ENCODE assay signal across 8 cellular contexts in the genomic region with DNA sequence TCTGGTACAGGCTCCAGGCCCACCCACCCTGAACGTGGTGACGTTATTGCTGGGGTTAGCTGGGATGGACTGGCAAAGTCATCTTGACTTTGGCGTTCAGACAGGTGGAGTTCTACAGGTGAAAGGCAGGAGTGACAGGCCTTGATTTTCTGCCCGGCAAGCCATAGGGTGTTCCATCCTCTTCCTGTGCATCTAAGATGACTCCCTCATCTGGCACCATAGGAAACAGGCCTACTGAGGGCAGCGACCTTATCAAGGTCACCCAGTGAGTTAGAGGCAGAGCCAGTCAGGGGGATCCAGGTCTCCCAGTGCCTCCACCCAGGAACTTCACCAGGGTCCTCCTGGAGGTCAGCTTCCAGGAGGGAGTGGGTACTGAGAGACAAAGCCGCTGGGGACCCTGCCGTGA. TPM values are rescaled to one million over a fixed set of nuclear protein-coding genes. Genes with fewer than 3 reads are reported as not detected.
DNase-seq lines count a peak whose midpoint lies in the region; ATAC-seq, FAIRE-seq and TF ChIP-seq lines count a peak whose summit lies in the region.

No MANE protein-coding gene starts in this region.

- peaks cover 13% of the 10 kb centered on the region for H3K36me3 Mint-ChIP-seq in activated naive CD8-positive, alpha-beta T cell treated with anti-CD3 and anti-CD28 coated beads, Interleukin-2, amount 50 U/mL, for 24 hours (ENCODE audit: low read depth)

- H3K4me3 ChIP-seq in kidney (ENCODE audit: low read length in 2 of 2) (peak overlapping the region; percentile 84 to 86), suprapubic skin (peak overlapping the region; percentile 89)

- peak overlapping the region; percentile 56 to 88 for H3K9ac ChIP-seq in kidney (ENCODE audit: low read length in 2 of 2)

- TF ChIP-seq CTCF in kidney (IDR thresholded peaks at IDR 0.05; ENCODE audit: borderline replicate concordance, extremely low read depth, insufficient read depth) (no peak), suprapubic skin (IDR thresholded peaks at IDR 0.05) (no peak)

- no peaks in the 10 kb centered on the region for H3K9me3 Mint-ChIP-seq in activated naive CD8-positive, alpha-beta T cell treated with anti-CD3 and anti-CD28 coated beads, Interleukin-2, amount 50 U/mL, for 24 hours

- no peak for TF ChIP-seq EP300 in suprapubic skin (IDR thresholded peaks at IDR 0.05)

- H3K27me3 Mint-ChIP-seq in activated naive CD8-positive, alpha-beta T cell treated with anti-CD3 and anti-CD28 coated beads, Interleukin-2, amount 50 U/mL, for 24 hours = no peaks in the 10 kb centered on the region

- no peak for TF ChIP-seq POLR2A in suprapubic skin (IDR thresholded peaks at IDR 0.05)

- DNase-seq in DMS 273 (lab: John Stamatoyannopoulos, UW; ENCODE audit: unreplicated experiment) = peak; percentile 31
- DNase-seq in DMS 273 treated with DMSO at 0.1 percent for 48 hours (lab: John Stamatoyannopoulos, UW) = no peak
- no peak for DNase-seq in activated naive CD8-positive, alpha-beta T cell treated with anti-CD3 and anti-CD28 coated beads, Interleukin-2, amount 50 U/mL, for 24 hours
- no peak for DNase-seq in kidney
- no peak for DNase-seq in suprapubic skin (ENCODE audit: low spot score in 2 of 2)
- no peak for DNase-seq in stimulated activated CD4-positive, alpha-beta T cell treated with anti-CD3 and anti-CD28 coated beads, Interleukin-2, amount 100 ng/mL, for 24 hours
- DNase-seq in superior temporal gyrus (ENCODE audit: extremely low spot score) = no peak

- H3K4me1 Mint-ChIP-seq in activated naive CD8-positive, alpha-beta T cell treated with anti-CD3 and anti-CD28 coated beads, Interleukin-2, amount 50 U/mL, for 24 hours = peaks cover 77% of the 10 kb centered on the region

- no peaks in the 10 kb centered on the region for H3K27me3 ChIP-seq in suprapubic skin

- intact Hi-C loops in kidney (cut with DNase I) = no loop called here

- H3K4me1 ChIP-seq in kidney (ENCODE audit: control insufficient read depth in 1 of 2, insufficient read depth in 1 of 2, low read depth in 1 of 2, low read length in 2 of 2) (peaks cover 20 to 23% of the 10 kb centered on the region in 2 donors), suprapubic skin (peaks cover 71% of the 10 kb centered on the region)

- peak overlapping the region; percentile 98 for H3K4me3 Mint-ChIP-seq in activated naive CD8-positive, alpha-beta T cell treated with anti-CD3 and anti-CD28 coated beads, Interleukin-2, amount 50 U/mL, for 24 hours

- 28% methylated on average over 5 of the region's 7 CpGs for WGBS in suprapubic skin

- ATAC-seq in activated naive CD8-positive, alpha-beta T cell treated with anti-CD3 and anti-CD28 coated beads, Interleukin-2, amount 50 U/mL, for 24 hours = no peak
- ATAC-seq in HG03108 (IDR thresholded peaks at IDR 0.05; ENCODE audit: unreplicated experiment) = no peak

- no peaks in the 10 kb centered on the region for H3K9me3 ChIP-seq in kidney (ENCODE audit: control insufficient read depth in 1 of 2, low read length in 2 of 2)
- no peaks in the 10 kb centered on the region for H3K9me3 ChIP-seq in suprapubic skin

- peak overlapping the region; percentile 97 for H3K27ac Mint-ChIP-seq in activated naive CD8-positive, alpha-beta T cell treated with anti-CD3 and anti-CD28 coated beads, Interleukin-2, amount 50 U/mL, for 24 hours

- H3K27ac ChIP-seq in kidney (ENCODE audit: low read depth in 2 of 2, low read length in 2 of 2) (peak overlapping the region; percentile 94 to 95), suprapubic skin (peak overlapping the region; percentile 96)

- no peaks in the 10 kb centered on the region for H3K36me3 ChIP-seq in kidney (ENCODE audit: control insufficient read depth in 1 of 2, insufficient read depth in 2 of 2, low read length in 2 of 2)
- H3K36me3 ChIP-seq in suprapubic skin = no peaks in the 10 kb centered on the region

- FAIRE-seq in kidney (lab: Jason Lieb, UNC) = no peak

RNA-seq across cellular contexts. Expression of a gene that starts 41.6 kb away (rescaled TPM):
- 84.9 TPM for total RNA-seq in kidney
- polyA plus RNA-seq in kidney (ENCODE audit: insufficient read depth, low read depth, low replicate concordance) = 35.9 TPM
- total RNA-seq in suprapubic skin = 100 to 1,000 TPM; 119 to 142 (median 141) TPM
